In the genomic region with DNA sequence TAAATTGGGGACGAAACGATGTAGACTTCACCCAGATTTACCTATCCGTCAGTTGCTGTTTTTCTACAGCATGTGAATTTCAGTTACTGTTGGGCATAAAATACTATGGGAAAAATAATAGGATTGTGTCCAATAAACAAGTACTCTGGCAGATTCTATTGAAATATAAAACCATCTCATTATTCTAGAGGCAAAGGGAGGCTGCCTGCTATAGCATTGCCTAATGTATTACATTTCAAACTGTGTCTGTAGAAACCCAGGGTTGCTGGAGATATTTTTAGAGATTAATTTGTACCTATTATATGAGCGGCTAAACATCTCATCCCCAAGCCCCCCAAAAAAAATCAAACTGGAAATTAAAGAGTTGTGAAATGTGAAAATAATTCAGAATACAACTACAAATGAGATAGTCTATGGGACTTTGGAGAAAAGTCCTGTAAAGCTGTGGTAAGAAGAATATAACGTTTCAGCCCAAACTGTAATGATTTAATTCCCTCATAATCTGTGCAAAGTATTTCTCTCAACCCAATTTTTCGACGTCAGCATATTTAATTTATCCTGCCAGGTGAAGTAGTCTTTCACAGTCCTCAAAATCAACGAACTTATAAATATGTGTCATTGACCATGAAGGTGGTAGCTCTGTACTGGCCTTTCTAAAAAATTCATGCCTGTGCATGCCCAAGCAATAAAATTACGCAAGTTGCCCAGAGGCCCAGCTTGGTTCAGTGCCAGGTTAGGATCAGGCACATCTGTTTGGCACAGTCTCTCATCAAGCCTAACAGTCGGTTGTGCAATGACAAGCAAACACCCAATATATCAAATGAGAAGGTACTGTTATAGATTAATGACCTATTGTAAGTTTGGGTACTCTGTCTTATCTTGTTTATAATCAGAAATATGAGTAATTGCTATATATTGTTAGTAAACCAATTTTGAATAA, we compare ENCODE assay signal across 8 cellular contexts. TPM values are rescaled to one million over a fixed set of nuclear protein-coding genes. Genes with fewer than 3 reads are reported as not detected.
DNase-seq lines count a peak whose midpoint lies in the region; ATAC-seq and TF ChIP-seq lines count a peak whose summit lies in the region.

No MANE protein-coding gene starts in this region.

- peaks cover 9% of the 10 kb centered on the region for H3K4me1 Mint-ChIP-seq in glutamatergic neuron (ENCODE audit: low read depth, unreplicated experiment)

- TF ChIP-seq CTCF in fibroblast of pulmonary artery (IDR thresholded peaks at IDR 0.05; ENCODE audit: low read length, missing control alignments) (no peak), glutamatergic neuron (IDR thresholded peaks at IDR 0.05; ENCODE audit: partially characterized antibody, unreplicated experiment) (no peak)

- no peaks in the 10 kb centered on the region for H3K9me3 Mint-ChIP-seq in glutamatergic neuron (ENCODE audit: unreplicated experiment)

- DNase-seq in HT1080 (ENCODE audit: low read depth) (peak; percentile 85), NOMO-1 treated with dmso at 0.1 percent for 144 hours (lab: John Stamatoyannopoulos, UW; ENCODE audit: unreplicated experiment) (peak; percentile 86), fibroblast of pulmonary artery (ENCODE audit: low read depth) (peak; percentile 77), substantia nigra (lab: John Stamatoyannopoulos, UW) (peak in 23 of 49 donors; percentile 7 to 63 (median 39)), activated T-cell treated with anti-CD3 and anti-CD28 coated beads for 4 hours (no peak), glutamatergic neuron (no peak)

- H3K27me3 Mint-ChIP-seq in glutamatergic neuron (ENCODE audit: unreplicated experiment): no peaks in the 10 kb centered on the region

- no peak for ATAC-seq in GM21825 (IDR thresholded peaks at IDR 0.05; ENCODE audit: unreplicated experiment)
- ATAC-seq in GM18870 (IDR thresholded peaks at IDR 0.05; ENCODE audit: unreplicated experiment): no peak

- no peaks in the 10 kb centered on the region for H3K36me3 Mint-ChIP-seq in glutamatergic neuron (ENCODE audit: unreplicated experiment)

- peak overlapping the region; percentile 55 for H3K27ac ChIP-seq in substantia nigra (ENCODE audit: low read depth, low read length, poor library complexity, severe bottlenecking)

- H3K4me3 ChIP-seq in fibroblast of pulmonary artery (replicated peaks; ENCODE audit: low read depth, low read length): no peak overlapping the region

- no peak overlapping the region for H3K4me3 Mint-ChIP-seq in glutamatergic neuron (ENCODE audit: unreplicated experiment)

- no peak overlapping the region for H3K27ac Mint-ChIP-seq in glutamatergic neuron (ENCODE audit: unreplicated experiment)

RNA-seq across cellular contexts. Expression of a gene that starts 10.3 kb away (rescaled TPM):
- total RNA-seq in HT1080 (2014; rRNA removed; shearing (Covaris generic)): 3.1 and 7.2 TPM in 2 replicates
- 7.3 and 10.6 TPM in 2 replicates for polyA plus RNA-seq in HT1080 (2015; cell fraction: cytosol; rRNA removed)
- 15.2 and 17.4 TPM in 2 replicates for polyA plus RNA-seq in HT1080 (2015; cell fraction: nucleus; rRNA removed)
- 76.3 TPM for total RNA-seq in glutamatergic neuron (ENCODE audit: unreplicated experiment)

Comparison
In these comparisons a context has a peak if more than half of its experiments do, and no peak if none do; other contexts are left out.
1. DNase-seq: peak in HT1080 (single experiment), NOMO-1 treated with dmso at 0.1 percent for 144 hours (single experiment) and fibroblast of pulmonary artery (single experiment); none in activated T-cell treated with anti-CD3 and anti-CD28 coated beads for 4 hours (single experiment) and glutamatergic neuron (single experiment).